ENCODE assay signal across 13 cellular contexts in the genomic region with DNA sequence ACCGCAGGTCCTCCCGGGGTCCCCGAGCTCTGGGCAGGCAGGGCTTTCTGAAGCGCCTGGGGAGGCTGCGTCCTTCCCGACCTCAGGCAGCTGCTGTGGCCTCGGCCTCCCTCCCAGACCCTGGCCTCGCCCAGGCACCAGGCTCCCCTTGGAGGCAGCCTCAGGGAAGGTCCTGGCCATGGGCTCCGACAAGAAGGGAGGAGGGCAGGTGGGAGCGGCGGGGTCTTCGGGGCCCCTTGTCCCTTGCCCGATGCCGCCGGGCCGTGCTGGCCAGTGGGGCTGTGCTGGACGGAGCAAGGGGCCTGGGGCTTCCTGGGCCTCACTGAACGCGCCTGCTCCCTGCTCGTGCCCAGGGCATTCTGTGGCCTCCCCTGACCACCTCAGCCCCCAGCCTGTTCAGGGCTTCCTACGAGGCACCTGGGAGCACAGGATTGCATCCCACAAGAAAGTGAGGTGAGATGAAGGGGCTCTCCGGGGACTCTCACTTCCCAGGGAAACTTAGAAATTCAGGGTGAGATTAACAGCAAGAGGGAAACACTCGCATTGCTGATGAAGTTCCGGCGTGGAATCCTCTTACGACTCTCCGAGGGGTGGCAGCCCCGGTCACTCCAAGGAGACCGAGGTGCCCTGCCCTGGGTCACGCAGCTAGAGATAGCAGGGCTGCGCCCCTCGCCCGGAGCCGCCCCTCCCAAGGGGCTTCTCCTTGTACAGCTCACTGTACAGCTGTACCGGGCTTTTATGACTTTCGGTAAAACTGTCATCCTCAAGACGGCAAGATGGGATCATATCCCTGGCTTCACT. TPM values are rescaled to one million over a fixed set of nuclear protein-coding genes. Genes with fewer than 3 reads are reported as not detected.
A peak's percentile ranks its signal among the peaks of the same experiment; 100 is the strongest.
DNase-seq lines count a peak whose midpoint lies in the region; ATAC-seq, FAIRE-seq and TF ChIP-seq lines count a peak whose summit lies in the region.
"Had no signal": no experiment of that assay in that cellular context is flagged by ENCODE, and none has a peak within 500 bp of the region (broad histone marks: within the 10 kb centered on the region; RNA-seq: fewer than 3 reads in every experiment).

No MANE protein-coding gene starts in this region.

- no peak overlapping the region for H3K23ac ChIP-seq in H1 (ENCODE audit: insufficient read length)

- H2BK12ac ChIP-seq in H1 (ENCODE audit: low read depth, low read length), result peak overlapping the region; percentile 75; the same call in 1 of the 2 replicates

- DNase-seq in activated CD8-positive, alpha-beta memory T cell treated with anti-CD3 and anti-CD28 coated beads, Interleukin-2, amount 10 ng/mL, durations not matched to agents 7 days and 5 days, result no peak
- no peak for DNase-seq in activated CD8-positive, alpha-beta memory T cell treated with anti-CD3 and anti-CD28 coated beads for 24 hours
- no peak for DNase-seq in H1 (ENCODE audit: low read depth in 1 of 2, low spot score in 2 of 2)
- DNase-seq in left lung, result no peak
- DNase-seq in type B pancreatic cell (ENCODE audit: extremely low spot score, unreplicated experiment), result no peak
- DNase-seq in germinal center (ENCODE audit: low spot score), result no peak
- DNase-seq in dermis blood vessel endothelial cell, result no peak
- DNase-seq: activated CD4-positive, CD25-positive, alpha-beta regulatory T cell treated with anti-CD3 and anti-CD28 coated beads, Interleukin-2, amount 50 U/mL, for 72 hours; NCI-H2081 treated with DMSO at 0.1 percent for 48 hours; occipital lobe had no signal

- H3K27ac ChIP-seq in H1 (ENCODE audit: low read depth, low read length) (no peak overlapping the region), left lung (no peak overlapping the region)

- peak overlapping the region; percentile 94 for H2AFZ ChIP-seq in H1 (ENCODE audit: low read length)

- H3K4me2 ChIP-seq in H1 (ENCODE audit: insufficient read depth in 1 of 2, low read depth in 2 of 2, low read length in 2 of 2), result peak overlapping the region; percentile 62 to 90

- H2BK120ac ChIP-seq in H1 (replicated peaks; ENCODE audit: low read depth, low read length), result no peak overlapping the region

- peak; percentile 7 for ATAC-seq in activated CD8-positive, alpha-beta memory T cell treated with anti-CD3 and anti-CD28 coated beads, Interleukin-2, amount 10 ng/mL, durations not matched to agents 7 days and 5 days
- ATAC-seq in left lung (peak; percentile 21), HG03469 (IDR thresholded peaks at IDR 0.05; ENCODE audit: unreplicated experiment) (no peak)

- H2AK5ac ChIP-seq in H1 (ENCODE audit: low read depth, low read length), result no peak overlapping the region

- H3K79me2 ChIP-seq in H1 (ENCODE audit: control insufficient read depth in 1 of 2, insufficient read depth in 2 of 2, low read length in 2 of 2), result no peaks in the 10 kb centered on the region

- H2BK15ac ChIP-seq in H1 (ENCODE audit: low read length), result no peak overlapping the region; the same call in 1 of the 2 replicates

- peaks cover 4% of the 10 kb centered on the region; the same call in 1 of the 2 replicates for H3K23me2 ChIP-seq in H1 (ENCODE audit: low read depth, low read length)

- H3K4me1 ChIP-seq in H1 (replicated peaks in 1 of 4; ENCODE audit: control insufficient read depth in 3 of 4, insufficient read depth in 4 of 4, low read length in 3 of 4), result peaks cover 0 to 16% (median 11%) of the 10 kb centered on the region in 4 experiments; a peak in 6 of 7 replicates
- H3K4me1 ChIP-seq in left lung, result peaks cover 6 to 13% of the 10 kb centered on the region in 2 donors

- TF ChIP-seq CTCF in H1 (IDR thresholded peaks at IDR 0.05; ENCODE audit: control extremely low read depth in 1 of 3, insufficient read depth in 1 of 3, low read depth in 1 of 3, low read length in 3 of 3) (no peak), left lung (IDR thresholded peaks at IDR 0.05) (no peak), type B pancreatic cell (conservative IDR thresholded peaks at IDR 0.05) (no peak)

- no peaks in the 10 kb centered on the region for H3K9me3 Mint-ChIP-seq in activated CD8-positive, alpha-beta memory T cell treated with anti-CD3 and anti-CD28 coated beads, Interleukin-2, amount 10 ng/mL, durations not matched to agents 7 days and 5 days (ENCODE audit: low read depth)
- H3K9me3 Mint-ChIP-seq in type B pancreatic cell, result no peaks in the 10 kb centered on the region

- TF ChIP-seq EP300 in H1 (IDR thresholded peaks at IDR 0.05; ENCODE audit: borderline replicate concordance in 1 of 2, low read depth in 2 of 2, low read length in 2 of 2), result no peak

- WGBS in H1 (ENCODE audit: extremely low coverage in 1 of 2, insufficient coverage in 1 of 2, insufficient read length in 1 of 2, insufficient replicate concordance in 2 of 2, low coverage in 1 of 2, low lambda C conversion rate in 2 of 2, missing lambda C conversion rate in 1 of 2), 2 experiments, result 67% methylated on average over 31 of the region's 37 CpGs; no CpG with 5 or more reads in 1 of the 2 experiments

- H3K18ac ChIP-seq in H1 (ENCODE audit: extremely low read depth, low read length), result peak overlapping the region; percentile 36

- H2BK20ac ChIP-seq in H1 (ENCODE audit: low read length), result no peak overlapping the region

- H3K4me1 Mint-ChIP-seq in activated CD8-positive, alpha-beta memory T cell treated with anti-CD3 and anti-CD28 coated beads, Interleukin-2, amount 10 ng/mL, durations not matched to agents 7 days and 5 days, result peaks cover 9% of the 10 kb centered on the region
- no peaks in the 10 kb centered on the region for H3K4me1 Mint-ChIP-seq in type B pancreatic cell (ENCODE audit: unreplicated experiment)

- peak overlapping the region; percentile 34 for H3K4ac ChIP-seq in H1 (replicated peaks; ENCODE audit: insufficient read length, low read depth, low read length)

- no peak overlapping the region for H3K56ac ChIP-seq in H1 (replicated peaks; ENCODE audit: insufficient read length, low read depth, low read length)

- H4K91ac ChIP-seq in H1 (replicated peaks; ENCODE audit: insufficient read length, low read length), result peak overlapping the region; percentile 89

- no peak overlapping the region for H3K27ac Mint-ChIP-seq in activated CD8-positive, alpha-beta memory T cell treated with anti-CD3 and anti-CD28 coated beads, Interleukin-2, amount 10 ng/mL, durations not matched to agents 7 days and 5 days
- H3K27ac Mint-ChIP-seq in type B pancreatic cell, result no peak overlapping the region

- POLR2A ChIA-PET in H1 (lab: Charles Lee; ENCODE audit: partially characterized antibody), result interaction anchor here (0.8 to 3.6 kb wide), 16 partner anchors 10 to 84 kb away, joined by 3 to 20 read pairs (median 4); partner anchors contain the start of genes ATAD2B, FKBP1B, UBXN2A and WDCP

- H3K9me3 ChIP-seq in H1 (ENCODE audit: insufficient read depth in 2 of 2, low read depth in 1 of 2, low read length in 1 of 2) (no peaks in the 10 kb centered on the region), left lung (no peaks in the 10 kb centered on the region)

- peak overlapping the region; percentile 15 for H4K5ac ChIP-seq in H1 (ENCODE audit: insufficient read length, low read depth, low read length)

- H3K14ac ChIP-seq in H1 (ENCODE audit: insufficient read length), result no peak overlapping the region

- no peaks in the 10 kb centered on the region for H4K20me1 ChIP-seq in H1 (replicated peaks in 1 of 2; ENCODE audit: control insufficient read depth in 1 of 2, insufficient read depth in 2 of 2, low read length in 2 of 2)

- H3K4me3 ChIP-seq in H1 (ENCODE audit: extremely low read depth in 1 of 4, insufficient read depth in 2 of 4, low read depth in 3 of 4, low read length in 4 of 4) (peak overlapping the region; percentile 30 to 64 (median 44)), left lung (no peak overlapping the region)

- FAIRE-seq in H1 (lab: Jason Lieb, UNC), result no peak
- FAIRE-seq: A204.1 had no signal

- peak overlapping the region; percentile 63; the same call in 1 of the 2 replicates for H2BK5ac ChIP-seq in H1 (ENCODE audit: low read depth, low read length)

- H4K8ac ChIP-seq in H1 (ENCODE audit: extremely low read depth, insufficient read depth, low read length), result peak overlapping the region; percentile 94

- no peaks in the 10 kb centered on the region for H3K36me3 Mint-ChIP-seq in activated CD8-positive, alpha-beta memory T cell treated with anti-CD3 and anti-CD28 coated beads, Interleukin-2, amount 10 ng/mL, durations not matched to agents 7 days and 5 days
- H3K36me3 Mint-ChIP-seq in type B pancreatic cell, result no peaks in the 10 kb centered on the region

- H3K4me3 Mint-ChIP-seq in activated CD8-positive, alpha-beta memory T cell treated with anti-CD3 and anti-CD28 coated beads, Interleukin-2, amount 10 ng/mL, durations not matched to agents 7 days and 5 days, result no peak overlapping the region
- H3K4me3 Mint-ChIP-seq in type B pancreatic cell, result peak overlapping the region; percentile 20

- CTCF ChIA-PET in activated CD8-positive, alpha-beta memory T cell treated with anti-CD3 and anti-CD28 coated beads, Interleukin-2, amount 10 ng/mL, durations not matched to agents 7 days and 5 days (lab: Charles Lee), result no interaction called here
- CTCF ChIA-PET in H1 (lab: Charles Lee; ENCODE audit: partially characterized antibody), result interaction anchor here (0.7 to 1.9 kb wide), 8 partner anchors 10 to 187 kb away, joined by 3 to 7 read pairs (median 5); no protein-coding TSS in a partner anchor

- no peaks in the 10 kb centered on the region for H3K79me1 ChIP-seq in H1 (ENCODE audit: low read depth, low read length)

- H3K36me3 ChIP-seq in H1 (ENCODE audit: control insufficient read depth in 2 of 4, insufficient read depth in 4 of 4, low read length in 3 of 4) (no peaks in the 10 kb centered on the region), left lung (no peaks in the 10 kb centered on the region)

- peaks cover 38% of the 10 kb centered on the region for H3K27me3 Mint-ChIP-seq in activated CD8-positive, alpha-beta memory T cell treated with anti-CD3 and anti-CD28 coated beads, Interleukin-2, amount 10 ng/mL, durations not matched to agents 7 days and 5 days
- H3K27me3 Mint-ChIP-seq in type B pancreatic cell, result peaks cover 40% of the 10 kb centered on the region

- H3K9ac ChIP-seq in H1 (replicated peaks in 1 of 4; ENCODE audit: extremely low read depth in 1 of 4, low read depth in 3 of 4, low read length in 3 of 4), result peak overlapping the region in 3 of 4 experiments; percentile 41 to 61 (median 51); a peak in 4 of 7 replicates

- no peak for TF ChIP-seq POLR2A in H1 (IDR thresholded peaks at IDR 0.05; ENCODE audit: control extremely low read depth in 1 of 2, low read depth in 2 of 2, low read length in 2 of 2)

- H3K27me3 ChIP-seq in H1 (replicated peaks in 1 of 4; ENCODE audit: control insufficient read depth in 3 of 4, extremely low read depth in 1 of 4, insufficient read depth in 3 of 4, low read length in 3 of 4) (peaks cover 0 to 13% (median 6%) of the 10 kb centered on the region in 4 experiments; a peak in 3 of 7 replicates), left lung (peaks cover 26 to 50% of the 10 kb centered on the region in 2 donors)

- intact Hi-C loops in left lung (cut with DNase I), result no loop called here

- no peak for TF ChIP-seq RAD21 in H1 (IDR thresholded peaks at IDR 0.05 in 1 of 2, conservative IDR thresholded peaks at IDR 0.05 in 1 of 2; ENCODE audit: low read depth in 2 of 2, low read length in 2 of 2)

RNA-seq across cellular contexts. Expression of gene MFSD2B, which starts 0.8 kb away (rescaled TPM):
- not detected for total RNA-seq in activated CD8-positive, alpha-beta memory T cell treated with anti-CD3 and anti-CD28 coated beads, Interleukin-2, amount 10 ng/mL, durations not matched to agents 7 days and 5 days
- 0.48 and 1.1 TPM in 2 replicates for total RNA-seq in H1 (2021; fragmentation: NEBNext Ultra II Directional; extraction: Animal tissue kit (Norgen Biotek cat#: 25700))
- 0.33 and 0.46 TPM in 2 replicates for polyA plus RNA-seq in H1 (2011; rRNA removed)
- 0.16 TPM for polyA plus RNA-seq in H1 (2011; cell fraction: cytosol; rRNA removed)
- 0.81 TPM for polyA plus RNA-seq in H1 (2011; cell fraction: nucleus; rRNA removed)
- polyA plus RNA-seq in H1 (2012, experiment 1 of 2), result 0.17 to 2.4 TPM (median 1.1 TPM) in 4 replicates
- polyA plus RNA-seq in H1 (2012, experiment 2 of 2), result 0.31 TPM
- 0.59 TPM for polyA plus RNA-seq in H1 (2013, experiment 1 of 2)
- 0.44 TPM for polyA plus RNA-seq in H1 (2013, experiment 2 of 2)
- 0.17 and 1.4 TPM in 2 replicates for polyA minus RNA-seq in H1 (2011; rRNA and poly(A)+ RNA removed)
- not detected for polyA minus RNA-seq in H1 (2011; cell fraction: cytosol; rRNA and poly(A)+ RNA removed)
- polyA minus RNA-seq in H1 (2011; cell fraction: nucleus; rRNA and poly(A)+ RNA removed), result 0.20 TPM
- total RNA-seq in left lung, result under 1 TPM; 0.26 to 0.31 TPM
- 0.24 TPM in 1 of 2 replicates, not detected in the other for total RNA-seq in type B pancreatic cell (ENCODE audit: low replicate concordance)
- total RNA-seq in dermis blood vessel endothelial cell, result under 0.01 and 0.09 TPM in 2 replicates
- total RNA-seq: glomerular endothelial cell, occipital lobe had no signal

RNA-seq across cellular contexts. Expression of gene WDCP, which starts 36.5 kb away (rescaled TPM):
- total RNA-seq in activated CD8-positive, alpha-beta memory T cell treated with anti-CD3 and anti-CD28 coated beads, Interleukin-2, amount 10 ng/mL, durations not matched to agents 7 days and 5 days, result 10 to 100 TPM; 22.8 to 26.5 TPM
- 37.6 and 40.1 TPM in 2 replicates for total RNA-seq in H1 (2021; fragmentation: NEBNext Ultra II Directional; extraction: Animal tissue kit (Norgen Biotek cat#: 25700))
- polyA plus RNA-seq in H1 (2011; rRNA removed), result 18.0 and 19.2 TPM in 2 replicates
- polyA plus RNA-seq in H1 (2011; cell fraction: cytosol; rRNA removed), result 21.5 TPM
- polyA plus RNA-seq in H1 (2011; cell fraction: nucleus; rRNA removed), result 22.9 TPM
- 18.2 to 21.5 TPM (median 20.2 TPM) in 4 replicates for polyA plus RNA-seq in H1 (2012, experiment 1 of 2)
- polyA plus RNA-seq in H1 (2012, experiment 2 of 2), result 1.3 TPM
- polyA plus RNA-seq in H1 (2013, experiment 1 of 2), result 15.0 TPM
- 15.4 TPM for polyA plus RNA-seq in H1 (2013, experiment 2 of 2)
- 119 and 146 TPM in 2 replicates for polyA minus RNA-seq in H1 (2011; rRNA and poly(A)+ RNA removed)
- polyA minus RNA-seq in H1 (2011; cell fraction: cytosol; rRNA and poly(A)+ RNA removed), result 14.8 TPM
- 20.8 TPM for polyA minus RNA-seq in H1 (2011; cell fraction: nucleus; rRNA and poly(A)+ RNA removed)
- total RNA-seq in left lung (10 to 100 TPM; 10.3 to 12.8 TPM), type B pancreatic cell (ENCODE audit: low replicate concordance) (12.3 and 24.6 TPM in 2 replicates), dermis blood vessel endothelial cell (11.4 and 13.3 TPM in 2 replicates)

RNA-seq across cellular contexts. Expression of gene FKBP1B, which starts 38.9 kb away (rescaled TPM):
- 1 to 10 TPM; 4.6 to 5.5 TPM for total RNA-seq in activated CD8-positive, alpha-beta memory T cell treated with anti-CD3 and anti-CD28 coated beads, Interleukin-2, amount 10 ng/mL, durations not matched to agents 7 days and 5 days
- total RNA-seq in H1 (2021; fragmentation: NEBNext Ultra II Directional; extraction: Animal tissue kit (Norgen Biotek cat#: 25700)), result 47.6 and 50.8 TPM in 2 replicates
- polyA plus RNA-seq in H1 (2011; rRNA removed), result 135 and 151 TPM in 2 replicates
- polyA plus RNA-seq in H1 (2011; cell fraction: cytosol; rRNA removed), result 115 TPM
- 66.1 TPM for polyA plus RNA-seq in H1 (2011; cell fraction: nucleus; rRNA removed)
- polyA plus RNA-seq in H1 (2012, experiment 1 of 2), result 66.5 to 71.0 TPM (median 68.8 TPM) in 4 replicates
- 56.0 TPM for polyA plus RNA-seq in H1 (2012, experiment 2 of 2)
- polyA plus RNA-seq in H1 (2013, experiment 1 of 2), result 49.8 TPM
- 49.9 TPM for polyA plus RNA-seq in H1 (2013, experiment 2 of 2)
- polyA minus RNA-seq in H1 (2011; rRNA and poly(A)+ RNA removed), result 55.8 and 56.9 TPM in 2 replicates
- 18.5 TPM for polyA minus RNA-seq in H1 (2011; cell fraction: cytosol; rRNA and poly(A)+ RNA removed)
- 17.9 TPM for polyA minus RNA-seq in H1 (2011; cell fraction: nucleus; rRNA and poly(A)+ RNA removed)
- 10 to 100 TPM in 1 of 2 donors, 1 to 10 TPM in 1; 9.6 to 18.7 TPM for total RNA-seq in left lung
- 19.0 and 23.0 TPM in 2 replicates for total RNA-seq in type B pancreatic cell (ENCODE audit: low replicate concordance)
- 9.9 and 14.5 TPM in 2 replicates for total RNA-seq in dermis blood vessel endothelial cell

Comparison
In these comparisons a context has a peak if more than half of its experiments do, and no peak if none do; other contexts are left out.
1. H3K4me3 ChIP-seq: peak in H1 (4 of 4); none in left lung (0 of 2).